24 cellular contexts compared by ENCODE assay signal in the genomic region with DNA sequence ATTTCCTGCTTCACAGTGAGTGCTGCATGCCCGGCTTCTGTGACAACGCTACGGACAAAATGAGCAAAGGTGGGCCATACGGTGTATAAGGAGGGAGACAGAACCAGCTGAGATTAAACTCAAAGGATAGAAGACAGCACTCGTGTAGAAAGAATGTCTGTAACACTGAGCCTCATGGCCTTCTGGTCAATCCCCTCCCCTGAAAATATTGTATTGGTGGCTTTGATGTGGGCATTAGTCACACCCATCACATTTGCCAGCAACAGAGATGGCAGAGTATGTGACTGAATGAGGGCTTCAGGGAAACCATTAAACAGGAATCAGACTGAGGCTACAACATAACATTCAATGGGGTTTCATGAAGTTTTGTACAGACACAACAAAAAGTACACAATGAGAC.
DNase-seq lines count a peak whose midpoint lies in the region; ATAC-seq, FAIRE-seq and TF ChIP-seq lines count a peak whose summit lies in the region.
"Had no signal": no experiment of that assay in that cellular context is flagged by ENCODE, and none has a peak within 500 bp of the region (broad histone marks: within the 10 kb centered on the region; RNA-seq: fewer than 3 reads in every experiment).

No MANE protein-coding gene starts in this region.

- no peak for TF ChIP-seq EP300 in GM12878 (IDR thresholded peaks at IDR 0.05; ENCODE audit: borderline replicate concordance in 1 of 2, control insufficient read depth in 1 of 2, low read depth in 2 of 2, low read length in 2 of 2)

- H3K79me2 ChIP-seq in GM12878 (ENCODE audit: control insufficient read depth, insufficient read depth, low read length), result peaks cover 3% of the 10 kb centered on the region

- RAD21 ChIA-PET in GM12878 (lab: Charles Lee; ENCODE audit: unreplicated experiment), result interaction anchor here (0.6 to 3.5 kb wide), 5 partner anchors 17 to 1065 kb away, joined by 3 to 33 read pairs (median 4); no protein-coding TSS in a partner anchor

- H3K4me3 ChIP-seq in GM12878, result no peak overlapping the region
- H3K4me3 ChIP-seq: K562, lower lobe of right lung, SJCRH30, spleen, thyroid gland had no signal

- FAIRE-seq in GM12878 (lab: Jason Lieb, UNC), result no peak
- FAIRE-seq: frontal cortex, K562, keratinocyte had no signal

- SMC1A ChIA-PET in GM12878 (lab: Charles Lee; ENCODE audit: uncharacterized antibody, unreplicated experiment), result interaction anchor here (0.7 to 4.8 kb wide), 7 partner anchors 9 to 78 kb away, joined by 3 to 60 read pairs (median 5); no protein-coding TSS in a partner anchor

- no peak for TF ChIP-seq CTCF in GM12878 (IDR thresholded peaks at IDR 0.05 in 2 of 3, conservative IDR thresholded peaks at IDR 0.05 in 1 of 3; ENCODE audit: control insufficient read depth in 2 of 3, extremely low read depth in 1 of 3, insufficient read depth in 1 of 3, low read depth in 3 of 3, low read length in 3 of 3)

- no peak overlapping the region for H3K4me2 ChIP-seq in GM12878 (ENCODE audit: control insufficient read depth, insufficient read depth)

- H2AFZ ChIP-seq in GM12878 (ENCODE audit: control insufficient read depth, low read depth, low read length), result no peak overlapping the region

- no peaks in the 10 kb centered on the region; the same call in 2 of the 3 replicates for H3K9me3 ChIP-seq in GM12878 (replicated peaks; ENCODE audit: control insufficient read depth, insufficient read depth, low read length)
- H3K9me3 ChIP-seq: lower lobe of right lung, SJCRH30, spleen, thyroid gland had no signal

- TF ChIP-seq POLR2A in GM12878 (IDR thresholded peaks at IDR 0.05; ENCODE audit: low read depth, low read length), result no peak

- no peak overlapping the region for H3K9ac ChIP-seq in GM12878 (ENCODE audit: control insufficient read depth, insufficient read depth, low read length)

- no peak for ATAC-seq in GM12878
- no peak for ATAC-seq in HG03108 (IDR thresholded peaks at IDR 0.05; ENCODE audit: unreplicated experiment)
- ATAC-seq: activated T-helper 17 cell treated with anti-CD3 and anti-CD28 coated beads, Interleukin-2, amount 50 U/mL, for 72 hours; K562; lower lobe of right lung; Panc1; stimulated activated naive CD8-positive, alpha-beta T cell treated with anti-CD3 and anti-CD28 coated beads, Interleukin-15, Interleukin-2, amounts not matched to agents 100 U/mL and 50 U/mL, for 24 hours had no signal

- H4K20me1 ChIP-seq in GM12878 (ENCODE audit: control insufficient read depth, insufficient read depth), result no peaks in the 10 kb centered on the region

- in situ Hi-C loops in GM12878 (cut with MboI), result loop anchor here (5.0 kb wide), 1 partner anchor 75 kb away; no protein-coding TSS in a partner anchor
- in situ Hi-C loops in KBM-7 (cut with MboI; ENCODE audit: low pct_unique_long_range_greater_than_20kb, low sequenced_read_pairs), result no loop called here

- H3K27ac ChIP-seq in GM12878 (ENCODE audit: control insufficient read depth, insufficient read depth), result no peak overlapping the region
- H3K27ac ChIP-seq: lower lobe of right lung, SJCRH30, thyroid gland had no signal

- no peak for TF ChIP-seq RAD21 in GM12878 (IDR thresholded peaks at IDR 0.05; ENCODE audit: insufficient read depth, low read depth, low read length)

- H3K36me3 ChIP-seq in GM12878 (ENCODE audit: control insufficient read depth in 2 of 2, insufficient read depth in 2 of 2, low read length in 1 of 2), result peaks cover 1 to 29% of the 10 kb centered on the region in 2 experiments
- H3K36me3 ChIP-seq: lower lobe of right lung, thyroid gland had no signal

- DNase-seq in EH (ENCODE audit: low read depth) (peak; percentile 42), LoVo (ENCODE audit: low spot score) (peak; percentile 43), GM12878 (ENCODE audit: low read depth, low spot score) (no peak), renal cortical epithelial cell (ENCODE audit: low read depth) (peak; percentile 52), occipital lobe (lab: John Stamatoyannopoulos, UW) (no peak), KBM-7 (no peak), iPS-NIHi7 (ENCODE audit: extremely low spot score) (no peak)
- DNase-seq: activated CD4-positive, alpha-beta T cell treated with anti-CD3 and anti-CD28 coated beads, Interleukin-2, amount 50 U/mL, for 4 hours; activated CD8-positive, alpha-beta memory T cell treated with anti-CD3 and anti-CD28 coated beads, Interleukin-2, amount 50 U/mL, for 4 hours; cerebellar nuclear complex; H7; lower lobe of right lung; NCI-H1930; SJCRH30; spleen; stimulated activated CD4-positive, alpha-beta T cell treated with anti-CD3 and anti-CD28 coated beads, Interleukin-4, amount 100 ng/mL, for 1 hour; stimulated activated naive CD8-positive, alpha-beta T cell treated with anti-CD3 and anti-CD28 coated beads, Interleukin-15, Interleukin-2, amounts not matched to agents 100 U/mL and 50 U/mL, for 24 hours; thyroid gland had no signal

- intact Hi-C loops in GM12878 (cut with micrococcal nuclease; ENCODE audit: unreplicated experiment), result no loop called here

- POLR2A ChIA-PET in GM12878 (lab: Charles Lee), result interaction anchor here (0.9 to 3.0 kb wide), 2 partner anchors 21 to 24 kb away, joined by 3 to 15 read pairs; no protein-coding TSS in a partner anchor

- CTCF ChIA-PET in GM12878 (lab: Yijun Ruan, JAX), result interaction anchor here (0.9 to 3.8 kb wide), 3 partner anchors 11 to 22 kb away, joined by 4 to 28 read pairs (median 6); no protein-coding TSS in a partner anchor

- H3K27me3 ChIP-seq in GM12878 (replicated peaks in 1 of 2; ENCODE audit: control insufficient read depth in 2 of 2, insufficient read depth in 2 of 2, low read length in 1 of 2), result no peaks in the 10 kb centered on the region
- H3K27me3 ChIP-seq: SJCRH30, spleen, thyroid gland had no signal

- 24% methylated on average over 5 of the region's 5 CpGs for WGBS in GM12878 (ENCODE audit: insufficient coverage, insufficient replicate concordance, low lambda C conversion rate, missing lambda C conversion rate)

- BruUV-seq in GM12878 (replicated peaks; lab: Mats Ljungman, UMichigan), result no TSS peak

- H3K4me1 ChIP-seq in GM12878 (ENCODE audit: control insufficient read depth, insufficient read depth, low read length), result peaks cover 42% of the 10 kb centered on the region

TF ChIP-seq in GM12878, 131 proteins besides CTCF, POLR2A, EP300 and RAD21:
- TF ChIP-seq, protein P1, sequence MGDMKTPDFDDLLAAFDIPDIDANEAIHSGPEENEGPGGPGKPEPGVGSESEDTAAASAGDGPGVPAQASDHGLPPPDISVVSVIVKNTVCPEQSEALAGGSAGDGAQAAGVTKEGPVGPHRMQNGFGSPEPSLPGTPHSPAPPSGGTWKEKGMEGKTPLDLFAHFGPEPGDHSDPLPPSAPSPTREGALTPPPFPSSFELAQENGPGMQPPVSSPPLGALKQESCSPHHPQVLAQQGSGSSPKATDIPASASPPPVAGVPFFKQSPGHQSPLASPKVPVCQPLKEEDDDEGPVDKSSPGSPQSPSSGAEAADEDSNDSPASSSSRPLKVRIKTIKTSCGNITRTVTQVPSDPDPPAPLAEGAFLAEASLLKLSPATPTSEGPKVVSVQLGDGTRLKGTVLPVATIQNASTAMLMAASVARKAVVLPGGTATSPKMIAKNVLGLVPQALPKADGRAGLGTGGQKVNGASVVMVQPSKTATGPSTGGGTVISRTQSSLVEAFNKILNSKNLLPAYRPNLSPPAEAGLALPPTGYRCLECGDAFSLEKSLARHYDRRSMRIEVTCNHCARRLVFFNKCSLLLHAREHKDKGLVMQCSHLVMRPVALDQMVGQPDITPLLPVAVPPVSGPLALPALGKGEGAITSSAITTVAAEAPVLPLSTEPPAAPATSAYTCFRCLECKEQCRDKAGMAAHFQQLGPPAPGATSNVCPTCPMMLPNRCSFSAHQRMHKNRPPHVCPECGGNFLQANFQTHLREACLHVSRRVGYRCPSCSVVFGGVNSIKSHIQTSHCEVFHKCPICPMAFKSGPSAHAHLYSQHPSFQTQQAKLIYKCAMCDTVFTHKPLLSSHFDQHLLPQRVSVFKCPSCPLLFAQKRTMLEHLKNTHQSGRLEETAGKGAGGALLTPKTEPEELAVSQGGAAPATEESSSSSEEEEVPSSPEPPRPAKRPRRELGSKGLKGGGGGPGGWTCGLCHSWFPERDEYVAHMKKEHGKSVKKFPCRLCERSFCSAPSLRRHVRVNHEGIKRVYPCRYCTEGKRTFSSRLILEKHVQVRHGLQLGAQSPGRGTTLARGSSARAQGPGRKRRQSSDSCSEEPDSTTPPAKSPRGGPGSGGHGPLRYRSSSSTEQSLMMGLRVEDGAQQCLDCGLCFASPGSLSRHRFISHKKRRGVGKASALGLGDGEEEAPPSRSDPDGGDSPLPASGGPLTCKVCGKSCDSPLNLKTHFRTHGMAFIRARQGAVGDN (IDR thresholded peaks at IDR 0.05), result 0 out of 2 replicates have a peak, but pooled peaks have one; percentile 19
- TF ChIP-seq SREBF1 (IDR thresholded peaks at IDR 0.05; ENCODE audit: low read length), result no peak

Comparison
In these comparisons a context has a peak if more than half of its experiments do, and no peak if none do; other contexts are left out.
1. DNase-seq: peak in EH (single experiment), LoVo (single experiment) and renal cortical epithelial cell (single experiment); none in GM12878 (single experiment), occipital lobe (single experiment), KBM-7 (single experiment) and iPS-NIHi7 (single experiment).